Comparison of ENCODE assay signal across 27 cellular contexts in the genomic region with DNA sequence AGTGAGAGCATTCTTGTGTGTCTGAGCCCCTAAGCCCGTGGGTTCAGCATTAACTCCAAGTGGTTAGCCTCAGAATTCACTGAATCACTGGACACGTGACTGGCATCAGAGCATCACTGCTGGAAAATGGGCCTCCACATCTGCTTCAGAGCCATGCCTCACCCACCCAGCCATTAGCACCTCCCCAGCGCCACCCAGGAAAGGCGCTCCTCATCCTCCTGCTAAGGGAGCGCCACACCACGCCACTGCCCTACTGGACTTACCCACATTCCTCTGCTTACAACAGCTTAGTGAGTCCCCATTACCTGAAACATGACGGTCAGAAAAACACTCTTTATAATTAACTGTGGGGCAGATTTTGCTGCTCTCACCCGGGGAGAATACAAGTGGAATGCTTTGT.
"Had no signal": no experiment of that assay in that cellular context is flagged by ENCODE, and none has a peak within 500 bp of the region (broad histone marks: within the 10 kb centered on the region; RNA-seq: fewer than 3 reads in every experiment).

No MANE protein-coding gene starts in this region.

- H3K27ac ChIP-seq: stomach, suprapubic skin, testis, thoracic aorta, thyroid gland, tibial artery, tibial nerve, transverse colon, upper lobe of left lung, upper lobe of right lung, uterus, vagina had no signal

- H3K4me1 Mint-ChIP-seq: stimulated activated effector memory CD8-positive, alpha-beta T cell treated with anti-CD3 and anti-CD28 coated beads, Interleukin-12 subunit alpha, Interleukin-12 subunit beta, amount 100 ng/mL, for 72 hours; stimulated activated memory B cell treated with anti-CD40 and anti-IgM and Interleukin-4, amounts not matched to agents 10 μg/mL and 1 μg/mL and 100 μg/mL, for 72 hours; stimulated activated naive CD8-positive, alpha-beta T cell treated with anti-CD3 and anti-CD28 coated beads, Interleukin-15, amount 100 ng/mL, for 72 hours had no signal

- H3K9me3 ChIP-seq: stomach, suprapubic skin, testis, thoracic aorta, thyroid gland, tibial artery, transverse colon, upper lobe of left lung, upper lobe of right lung, uterus, vagina had no signal

- H3K4me3 ChIP-seq: stomach, suprapubic skin, testis, thoracic aorta, thyroid gland, tibial artery, tibial nerve, transverse colon, upper lobe of left lung, upper lobe of right lung, uterus, vagina had no signal

- H3K9me3 Mint-ChIP-seq: stimulated activated memory B cell treated with anti-CD40 and anti-IgM and Interleukin-4, amounts not matched to agents 10 μg/mL and 1 μg/mL and 100 μg/mL, for 72 hours; stimulated activated naive CD8-positive, alpha-beta T cell treated with anti-CD3 and anti-CD28 coated beads, Interleukin-15, amount 100 ng/mL, for 72 hours; type B pancreatic cell had no signal

- H3K27me3 ChIP-seq: stomach, suprapubic skin, testis, thyroid gland, tibial artery, tibial nerve, transverse colon, upper lobe of left lung, upper lobe of right lung, uterus, vagina had no signal

- H3K36me3 Mint-ChIP-seq: stimulated activated effector memory CD8-positive, alpha-beta T cell treated with anti-CD3 and anti-CD28 coated beads, Interleukin-12 subunit alpha, Interleukin-12 subunit beta, amount 100 ng/mL, for 72 hours; stimulated activated memory B cell treated with anti-CD40 and anti-IgM and Interleukin-4, amounts not matched to agents 10 μg/mL and 1 μg/mL and 100 μg/mL, for 72 hours; stimulated activated naive B cell treated with anti-CD40 and anti-IgM and Interleukin-4, amounts not matched to agents 10 μg/mL and 1 μg/mL and 100 μg/mL, for 72 hours; type B pancreatic cell had no signal

- H3K4me3 Mint-ChIP-seq: stimulated activated effector memory CD8-positive, alpha-beta T cell treated with anti-CD3 and anti-CD28 coated beads, Interleukin-12 subunit alpha, Interleukin-12 subunit beta, amount 100 ng/mL, for 72 hours; stimulated activated memory B cell treated with anti-CD40 and anti-IgM and Interleukin-4, amounts not matched to agents 10 μg/mL and 1 μg/mL and 100 μg/mL, for 72 hours; stimulated activated naive B cell treated with anti-CD40 and anti-IgM and Interleukin-4, amounts not matched to agents 10 μg/mL and 1 μg/mL and 100 μg/mL, for 72 hours; stimulated activated naive CD8-positive, alpha-beta T cell treated with anti-CD3 and anti-CD28 coated beads, Interleukin-15, amount 100 ng/mL, for 72 hours; stimulated activated naive CD8-positive, alpha-beta T cell treated with anti-CD3 and anti-CD28 coated beads, Interleukin-15, Interleukin-2, amounts not matched to agents 100 ng/mL and 50 ng/mL, for 24 hours; type B pancreatic cell had no signal

- H3K27me3 Mint-ChIP-seq: stimulated activated naive B cell treated with anti-CD40 and anti-IgM and Interleukin-4, amounts not matched to agents 10 μg/mL and 1 μg/mL and 100 μg/mL, for 72 hours; stimulated activated naive CD8-positive, alpha-beta T cell treated with anti-CD3 and anti-CD28 coated beads, Interleukin-15, amount 100 ng/mL, for 72 hours; stimulated activated naive CD8-positive, alpha-beta T cell treated with anti-CD3 and anti-CD28 coated beads, Interleukin-15, Interleukin-2, amounts not matched to agents 100 ng/mL and 50 ng/mL, for 24 hours had no signal

- H3K27ac Mint-ChIP-seq: stimulated activated effector memory CD8-positive, alpha-beta T cell treated with anti-CD3 and anti-CD28 coated beads, Interleukin-12 subunit alpha, Interleukin-12 subunit beta, amount 100 ng/mL, for 72 hours; stimulated activated memory B cell treated with anti-CD40 and anti-IgM and Interleukin-4, amounts not matched to agents 10 μg/mL and 1 μg/mL and 100 μg/mL, for 72 hours; stimulated activated naive B cell treated with anti-CD40 and anti-IgM and Interleukin-4, amounts not matched to agents 10 μg/mL and 1 μg/mL and 100 μg/mL, for 72 hours; stimulated activated naive CD8-positive, alpha-beta T cell treated with anti-CD3 and anti-CD28 coated beads, Interleukin-15, amount 100 ng/mL, for 72 hours; stimulated activated naive CD8-positive, alpha-beta T cell treated with anti-CD3 and anti-CD28 coated beads, Interleukin-15, Interleukin-2, amounts not matched to agents 100 ng/mL and 50 ng/mL, for 24 hours; type B pancreatic cell had no signal

- ATAC-seq: stimulated activated effector memory CD8-positive, alpha-beta T cell treated with anti-CD3 and anti-CD28 coated beads, Interleukin-12 subunit alpha, Interleukin-12 subunit beta, amount 100 ng/mL, for 72 hours; stimulated activated memory B cell treated with anti-CD40 and anti-IgM and Interleukin-4, amounts not matched to agents 10 μg/mL and 1 μg/mL and 100 μg/mL, for 72 hours; stimulated activated naive CD8-positive, alpha-beta T cell treated with anti-CD3 and anti-CD28 coated beads, Interleukin-15, amount 100 ng/mL, for 72 hours; stimulated activated naive CD8-positive, alpha-beta T cell treated with anti-CD3 and anti-CD28 coated beads, Interleukin-15, Interleukin-2, amounts not matched to agents 100 U/mL and 50 U/mL, for 24 hours; upper lobe of right lung had no signal

- H3K4me1 ChIP-seq: thyroid gland, tibial nerve, upper lobe of left lung, upper lobe of right lung, uterus had no signal

- DNase-seq: stimulated activated CD4-positive, alpha-beta T cell treated with anti-CD3 and anti-CD28 coated beads, Interleukin-2, amount 100 ng/mL, for 48 hours; stimulated activated CD4-positive, alpha-beta T cell treated with anti-CD3 and anti-CD28 coated beads, Interleukin-4, amount 100 ng/mL, for 1 hour; stimulated activated CD4-positive, alpha-beta T cell treated with anti-CD3 and anti-CD28 coated beads, Interleukin-4, amount 100 ng/mL, for 24 hours; stimulated activated CD4-positive, alpha-beta T cell treated with anti-CD3 and anti-CD28 coated beads, Interleukin-4, amount 100 ng/mL, for 4 hours; stimulated activated CD8-positive, alpha-beta memory T cell treated with anti-CD3 and anti-CD28 coated beads, Interleukin-4, amount 100 ng/mL, for 48 hours; stimulated activated naive B cell treated with anti-CD40 and anti-IgM and Interleukin-4, amounts not matched to agents 10 μg/mL and 1 μg/mL and 100 μg/mL, for 72 hours; stimulated activated naive CD4-positive, alpha-beta T cell; stimulated activated naive CD4-positive, alpha-beta T cell treated with Interleukin-2 at 50 U/mL for 16 hours; stimulated activated naive CD8-positive, alpha-beta T cell treated with anti-CD3 and anti-CD28 coated beads, Interleukin-15, amount 100 ng/mL, for 72 hours; stimulated activated naive CD8-positive, alpha-beta T cell treated with anti-CD3 and anti-CD28 coated beads, Interleukin-15, Interleukin-2, amounts not matched to agents 100 U/mL and 50 U/mL, for 24 hours; stomach; testis; thyroid gland; tibial artery; transverse colon; trophoblast cell; upper lobe of left lung; upper lobe of right lung; uterus had no signal

- H3K36me3 ChIP-seq: stomach, suprapubic skin, thoracic aorta, thyroid gland, tibial artery, tibial nerve, transverse colon, upper lobe of left lung, upper lobe of right lung, uterus, vagina had no signal
